In genomic region chr15:45906230-45906629, GRCh38 we compare ENCODE assay signal across 7 cellular contexts.
"Had no signal": no experiment of that assay in that cellular context is flagged by ENCODE, and none has a peak within 500 bp of the region (broad histone marks: within the 10 kb centered on the region; RNA-seq: fewer than 3 reads in every experiment).

No MANE protein-coding gene starts in this region.

- FAIRE-seq: H1, H54, HepG2 had no signal

- H3K27ac ChIP-seq: HL-60 had no signal

- DNase-seq: H9, HCEC 1CT had no signal

- H2AFZ ChIP-seq: GM23338 had no signal

- H3K4me2 ChIP-seq: GM23338 had no signal

- H3K4me3 ChIP-seq: GM23338 had no signal
